ENCODE assay signal across 8 cellular contexts in genomic region chr6:41428402-41428994, GRCh38.
DNase-seq lines count a peak whose midpoint lies in the region; ATAC-seq and TF ChIP-seq lines count a peak whose summit lies in the region.

No MANE protein-coding gene starts in this region.

- H3K9me3 ChIP-seq in iPS-18c (ENCODE audit: control insufficient read depth, insufficient read depth, low read length): no peaks in the 10 kb centered on the region

- H3K27ac ChIP-seq in VCaP: peak overlapping the region; percentile 84

- peak; percentile 51 for DNase-seq in DMS53 (lab: John Stamatoyannopoulos, UW)
- DNase-seq in DMS53 treated with DMSO at 0.1 percent for 48 hours (lab: John Stamatoyannopoulos, UW; ENCODE audit: unreplicated experiment): no peak
- DNase-seq in HPDE6-E6E7 (ENCODE audit: extremely low spot score): no peak
- no peak for DNase-seq in occipital lobe (lab: John Stamatoyannopoulos, UW)
- DNase-seq in NCI-H446 treated with DMSO at 0.1 percent for 48 hours (lab: John Stamatoyannopoulos, UW): no peak

- peak overlapping the region; percentile 49 for H3K27ac Mint-ChIP-seq in stimulated activated memory B cell treated with anti-CD40 and anti-IgM and Interleukin-4, amounts not matched to agents 10 μg/mL and 1 μg/mL and 100 μg/mL, for 72 hours

- no peaks in the 10 kb centered on the region for H3K36me3 Mint-ChIP-seq in stimulated activated memory B cell treated with anti-CD40 and anti-IgM and Interleukin-4, amounts not matched to agents 10 μg/mL and 1 μg/mL and 100 μg/mL, for 72 hours

- H3K4me3 Mint-ChIP-seq in stimulated activated memory B cell treated with anti-CD40 and anti-IgM and Interleukin-4, amounts not matched to agents 10 μg/mL and 1 μg/mL and 100 μg/mL, for 72 hours: peak overlapping the region; percentile 58

- H3K9me3 Mint-ChIP-seq in stimulated activated memory B cell treated with anti-CD40 and anti-IgM and Interleukin-4, amounts not matched to agents 10 μg/mL and 1 μg/mL and 100 μg/mL, for 72 hours: no peaks in the 10 kb centered on the region

- no peak for TF ChIP-seq CTCF in VCaP (conservative IDR thresholded peaks at IDR 0.05)

- H3K4me3 ChIP-seq in iPS-18c (ENCODE audit: insufficient read depth, low read depth, low read length): peak overlapping the region; percentile 34; the same call in 1 of the 2 replicates

- no peak for ATAC-seq in stimulated activated memory B cell treated with anti-CD40 and anti-IgM and Interleukin-4, amounts not matched to agents 10 μg/mL and 1 μg/mL and 100 μg/mL, for 72 hours

- H3K4me1 Mint-ChIP-seq in stimulated activated memory B cell treated with anti-CD40 and anti-IgM and Interleukin-4, amounts not matched to agents 10 μg/mL and 1 μg/mL and 100 μg/mL, for 72 hours: peaks cover 17% of the 10 kb centered on the region

- H3K27me3 Mint-ChIP-seq in stimulated activated memory B cell treated with anti-CD40 and anti-IgM and Interleukin-4, amounts not matched to agents 10 μg/mL and 1 μg/mL and 100 μg/mL, for 72 hours: no peaks in the 10 kb centered on the region
